ENCODE assay signal across 22 cellular contexts in genomic region chr13:41216160-41216559, GRCh38. TPM values are rescaled to one million over a fixed set of nuclear protein-coding genes. Genes with fewer than 3 reads are reported as not detected.
A peak's percentile ranks its signal among the peaks of the same experiment; 100 is the strongest.
DNase-seq lines count a peak whose midpoint lies in the region; ATAC-seq, FAIRE-seq and TF ChIP-seq lines count a peak whose summit lies in the region.
"Had no signal": no experiment of that assay in that cellular context is flagged by ENCODE, and none has a peak within 500 bp of the region (broad histone marks: within the 10 kb centered on the region; RNA-seq: fewer than 3 reads in every experiment).

No MANE protein-coding gene starts in this region.

- DNase-seq in COLO829 (ENCODE audit: low spot score) = peak; percentile 91
- peak; percentile 47 for DNase-seq in LNCaP clone FGC (ENCODE audit: low read depth)
- peak; percentile 19 for DNase-seq in keratinocyte (ENCODE audit: low read depth, low spot score)
- DNase-seq in Peyer's patch = no peak
- DNase-seq in stimulated activated CD4-positive, alpha-beta T cell treated with anti-CD3 and anti-CD28 coated beads, Interleukin-15, amount 100 ng/mL, for 24 hours = no peak
- DNase-seq: activated CD4-positive, CD25-positive, alpha-beta regulatory T cell; C1 segment of cervical spinal cord; DMS153; erythroblast; left ventricle myocardium inferior; NCI-H1105; ovary; spleen; stimulated activated naive B cell treated with anti-CD40 and anti-IgM and Interleukin-4, amounts not matched to agents 10 μg/mL and 1 μg/mL and 100 μg/mL, for 72 hours; T-helper 17 cell; tibial artery had no signal

- ATAC-seq in GM18861 (IDR thresholded peaks at IDR 0.05; ENCODE audit: unreplicated experiment) = no peak
- no peak for ATAC-seq in GM19035 (IDR thresholded peaks at IDR 0.05; ENCODE audit: unreplicated experiment)
- ATAC-seq: activated T-helper 17 cell treated with anti-CD3 and anti-CD28 coated beads, Interleukin-2, amount 50 U/mL, for 72 hours; K562; stimulated activated naive B cell treated with anti-CD40 and anti-IgM and Interleukin-4, amounts not matched to agents 10 μg/mL and 1 μg/mL and 100 μg/mL, for 72 hours; T-helper 17 cell had no signal

- H3K4me1 ChIP-seq in keratinocyte (ENCODE audit: control insufficient read depth, extremely low read depth, insufficient read depth, low read length) (peaks cover 9% of the 10 kb centered on the region), Peyer's patch (no peaks in the 10 kb centered on the region)
- H3K4me1 ChIP-seq: left ventricle myocardium inferior, tibial artery had no signal

- H3K27me3 ChIP-seq in keratinocyte (ENCODE audit: control insufficient read depth, extremely low read depth, insufficient read depth, low read length) = no peaks in the 10 kb centered on the region
- no peaks in the 10 kb centered on the region for H3K27me3 ChIP-seq in Peyer's patch
- H3K27me3 ChIP-seq: ovary, spleen, tibial artery had no signal

- H3K79me2 ChIP-seq in keratinocyte (ENCODE audit: control insufficient read depth, insufficient read depth, low read length) = no peaks in the 10 kb centered on the region

- no peak overlapping the region for H3K9ac ChIP-seq in keratinocyte (ENCODE audit: control insufficient read depth, extremely low read depth, insufficient read depth, low read length)

- FAIRE-seq in endometrium (lab: Jason Lieb, UNC) (peak; percentile 58), keratinocyte (lab: Jason Lieb, UNC) (no peak)
- FAIRE-seq: colon, K562 had no signal

- H3K4me3 ChIP-seq in LNCaP clone FGC (ENCODE audit: low read depth, low read length) = no peak overlapping the region
- no peak overlapping the region for H3K4me3 ChIP-seq in keratinocyte (ENCODE audit: control insufficient read depth in 2 of 3, extremely low read depth in 1 of 3, insufficient read depth in 2 of 3, low read depth in 1 of 3, low read length in 3 of 3)
- no peak overlapping the region for H3K4me3 ChIP-seq in Peyer's patch
- H3K4me3 ChIP-seq: K562, left ventricle myocardium inferior, ovary, spleen, tibial artery had no signal

- H3K9me3 ChIP-seq in keratinocyte (ENCODE audit: control insufficient read depth, low read depth, low read length) (no peaks in the 10 kb centered on the region), Peyer's patch (peaks cover 0 to under 1% (median 0%) of the 10 kb centered on the region in 4 donors)
- H3K9me3 ChIP-seq: ovary had no signal

- no peaks in the 10 kb centered on the region for H3K9me1 ChIP-seq in keratinocyte (ENCODE audit: control insufficient read depth, extremely low read depth, insufficient read depth, low read length)

- H2AFZ ChIP-seq in keratinocyte (ENCODE audit: control insufficient read depth, low read length) = no peak overlapping the region

- no peaks in the 10 kb centered on the region for H4K20me1 ChIP-seq in keratinocyte (ENCODE audit: control insufficient read depth, extremely low read depth, insufficient read depth, low read length)

- no peaks in the 10 kb centered on the region for H3K36me3 ChIP-seq in keratinocyte (ENCODE audit: control insufficient read depth in 2 of 2, extremely low read depth in 1 of 2, insufficient read depth in 2 of 2, low read length in 2 of 2)
- H3K36me3 ChIP-seq in Peyer's patch = no peaks in the 10 kb centered on the region
- H3K36me3 ChIP-seq: ovary had no signal

- no peak overlapping the region for H3K27ac ChIP-seq in keratinocyte (ENCODE audit: control insufficient read depth, insufficient read depth, low read length)
- H3K27ac ChIP-seq in Peyer's patch = no peak overlapping the region
- H3K27ac ChIP-seq: left ventricle myocardium inferior, ovary, spleen, tibial artery had no signal

- dilution Hi-C loops in keratinocyte (cut with MboI; ENCODE audit: extremely low pct_ligation_motif_present, low sequenced_read_pairs) = no loop called here

- no peak for TF ChIP-seq CTCF in LNCaP clone FGC (IDR thresholded peaks at IDR 0.05; ENCODE audit: control insufficient read depth, extremely low read depth, insufficient read depth)
- TF ChIP-seq CTCF in keratinocyte (optimal IDR thresholded peaks at IDR 0.05 in 1 of 3, IDR thresholded peaks at IDR 0.05 in 1 of 3, conservative IDR thresholded peaks at IDR 0.05 in 1 of 3; ENCODE audit: extremely low read depth in 1 of 3, insufficient read depth in 2 of 3, low read length in 3 of 3) = no peak
- no peak for TF ChIP-seq CTCF in Peyer's patch (IDR thresholded peaks at IDR 0.05)

- no peak overlapping the region for H3K4me2 ChIP-seq in keratinocyte (ENCODE audit: control insufficient read depth, extremely low read depth, insufficient read depth, low read depth, low read length)

- no peak for TF ChIP-seq POLR2A in Peyer's patch (IDR thresholded peaks at IDR 0.05)

RNA-seq across cellular contexts. Expression of gene KBTBD7, which starts 21.8 kb away (rescaled TPM):
- 2.8 to 3.4 TPM (median 3.2 TPM) in 3 replicates for polyA plus RNA-seq in keratinocyte
- polyA plus RNA-seq in keratinocyte (2011; ENCODE audit: low read depth) = 0.82 TPM
- polyA plus RNA-seq in keratinocyte (2011; cell fraction: cytosol; rRNA removed) = 1.4 and 2.3 TPM in 2 replicates
- 3.0 and 3.9 TPM in 2 replicates for polyA plus RNA-seq in keratinocyte (2011; cell fraction: nucleus; rRNA removed)
- 1.7 and 2.6 TPM in 2 replicates for polyA plus RNA-seq in keratinocyte (2012; ENCODE audit: low replicate concordance)
- 4.3 to 11.4 TPM (median 9.8 TPM) in 3 replicates for polyA minus RNA-seq in keratinocyte
- 4.2 TPM for polyA minus RNA-seq in keratinocyte (2011; cell fraction: cytosol; rRNA and poly(A)+ RNA removed)
- polyA minus RNA-seq in keratinocyte (2011; cell fraction: nucleus; rRNA and poly(A)+ RNA removed) = 6.1 and 8.2 TPM in 2 replicates
- total RNA-seq in Peyer's patch = 1 to 10 TPM; 3.3 to 6.7 (median 5.8) TPM

RNA-seq across cellular contexts. Expression of gene MTRF1, which starts 47.2 kb away (rescaled TPM):
- 9.1 to 16.9 TPM (median 12.1 TPM) in 3 replicates for polyA plus RNA-seq in keratinocyte
- polyA plus RNA-seq in keratinocyte (2011; ENCODE audit: low read depth) = 8.7 TPM
- polyA plus RNA-seq in keratinocyte (2011; cell fraction: cytosol; rRNA removed) = 4.9 and 11.3 TPM in 2 replicates
- polyA plus RNA-seq in keratinocyte (2011; cell fraction: nucleus; rRNA removed) = 25.8 and 28.7 TPM in 2 replicates
- 6.8 and 7.4 TPM in 2 replicates for polyA plus RNA-seq in keratinocyte (2012; ENCODE audit: low replicate concordance)
- 1.1 to 11.7 TPM (median 6.0 TPM) in 3 replicates for polyA minus RNA-seq in keratinocyte
- polyA minus RNA-seq in keratinocyte (2011; cell fraction: cytosol; rRNA and poly(A)+ RNA removed) = 3.8 TPM
- polyA minus RNA-seq in keratinocyte (2011; cell fraction: nucleus; rRNA and poly(A)+ RNA removed) = 5.4 and 10.2 TPM in 2 replicates
- 10 to 100 TPM; 10.7 to 29.6 (median 21.4) TPM for total RNA-seq in Peyer's patch

Comparison
In these comparisons a context has a peak if more than half of its experiments do, and no peak if none do; other contexts are left out.
1. DNase-seq: peak in COLO829 (single experiment), LNCaP clone FGC (single experiment) and keratinocyte (single experiment); none in Peyer's patch (0 of 3) and stimulated activated CD4-positive, alpha-beta T cell treated with anti-CD3 and anti-CD28 coated beads, Interleukin-15, amount 100 ng/mL, for 24 hours (single experiment).